In genomic region chrX:151973851-151974335, GRCh38 we compare ENCODE assay signal across 1 cellular context.
TF ChIP-seq lines count a peak whose summit lies in the region.

No MANE protein-coding gene starts in this region.

TF ChIP-seq in K562, 482 proteins besides CTCF, POLR2A, EP300 and RAD21:
- no peak for TF ChIP-seq SIRT6 (IDR thresholded peaks at IDR 0.05; ENCODE audit: low read depth, low read length)
- no peak for TF ChIP-seq RBM25 (IDR thresholded peaks at IDR 0.05; ENCODE audit: low read depth, low read length, severe bottlenecking)
- no peak for TF ChIP-seq ID3 (CRISPR knock-in tag; IDR thresholded peaks at IDR 0.05)
- no peak for TF ChIP-seq ID3 (tag; IDR thresholded peaks at IDR 0.05)
- TF ChIP-seq ZNF311 (CRISPR knock-in tag; IDR thresholded peaks at IDR 0.05) = no peak
- no peak for TF ChIP-seq EZH2 (IDR thresholded peaks at IDR 0.05; ENCODE audit: borderline replicate concordance, low read depth, low read length)
- no peak for TF ChIP-seq E2F1 (CRISPR knock-in tag; IDR thresholded peaks at IDR 0.05)
- TF ChIP-seq SPI1 (IDR thresholded peaks at IDR 0.05; ENCODE audit: borderline replicate concordance, low read depth, low read length) = 0 out of 2 replicates have a peak, but pooled peaks have one; percentile 12
- no peak for TF ChIP-seq ELF4 (CRISPR knock-in tag; IDR thresholded peaks at IDR 0.05)
- 0 out of 2 replicates have a peak, but pooled peaks have one; percentile 16 for TF ChIP-seq HMGXB4 (CRISPR knock-in tag; IDR thresholded peaks at IDR 0.05)
- 0 out of 2 replicates have a peak, but pooled peaks have one; percentile 11 for TF ChIP-seq NFIC (IDR thresholded peaks at IDR 0.05)
- 0 out of 4 replicates have a peak, but pooled peaks of 1 of the 2 experiments have one; percentile 23 for TF ChIP-seq UBTF (IDR thresholded peaks at IDR 0.05; ENCODE audit: borderline replicate concordance in 1 of 2, low read depth in 2 of 2, low read length in 2 of 2)
- no peak for TF ChIP-seq FIP1L1 (IDR thresholded peaks at IDR 0.05; ENCODE audit: low read depth, low read length, poor library complexity, severe bottlenecking)
- no peak for TF ChIP-seq CREB3L1 (IDR thresholded peaks at IDR 0.05; ENCODE audit: borderline replicate concordance, low read depth)
- TF ChIP-seq COPS2 (conservative IDR thresholded peaks at IDR 0.05) = no peak
- no peak for TF ChIP-seq THAP12 (CRISPR knock-in tag; IDR thresholded peaks at IDR 0.05)
- peak in 1 of 2 experiments; percentile 80 for TF ChIP-seq E2F6 (IDR thresholded peaks at IDR 0.05; ENCODE audit: borderline replicate concordance in 1 of 2, extremely low read depth in 1 of 2, insufficient read depth in 1 of 2, insufficient read length in 1 of 2, low read depth in 1 of 2, low read length in 1 of 2, poor library complexity in 1 of 2, severe bottlenecking in 1 of 2)
- peak; percentile 80 for TF ChIP-seq CHD1 (IDR thresholded peaks at IDR 0.05; ENCODE audit: low read length)
- no peak for TF ChIP-seq HNRNPL (IDR thresholded peaks at IDR 0.05; ENCODE audit: low read depth, low read length)
- TF ChIP-seq NRF1 (conservative IDR thresholded peaks at IDR 0.05 in 1 of 2, IDR thresholded peaks at IDR 0.05 in 1 of 2) = peak in 1 of 2 experiments; percentile 22; a peak in 2 of 4 replicates
- 0 out of 4 replicates have a peak, but pooled peaks of 1 of the 2 experiments have one; percentile 17 for TF ChIP-seq KDM4B (IDR thresholded peaks at IDR 0.05; ENCODE audit: borderline replicate concordance in 2 of 2, low read depth in 1 of 2)
- no peak for TF ChIP-seq GABPB1 (CRISPR knock-in tag; IDR thresholded peaks at IDR 0.05)
- peak; percentile 17; the same call in 1 of the 2 replicates for TF ChIP-seq ZFX (CRISPR knock-in tag; IDR thresholded peaks at IDR 0.05)
